Comparison of ENCODE assay signal across 21 cellular contexts in genomic region chr4:151395873-151396272, GRCh38. TPM values are rescaled to one million over a fixed set of nuclear protein-coding genes. Genes with fewer than 3 reads are reported as not detected.
DNase-seq lines count a peak whose midpoint lies in the region; ATAC-seq, FAIRE-seq and TF ChIP-seq lines count a peak whose summit lies in the region.
"Had no signal": no experiment of that assay in that cellular context is flagged by ENCODE, and none has a peak within 500 bp of the region (broad histone marks: within the 10 kb centered on the region; RNA-seq: fewer than 3 reads in every experiment).

No MANE protein-coding gene starts in this region.

- H4K20me1 ChIP-seq in HepG2 (ENCODE audit: insufficient read depth, low read length) (no peaks in the 10 kb centered on the region), K562 (replicated peaks; ENCODE audit: control insufficient read depth, insufficient read depth, low read length) (no peaks in the 10 kb centered on the region)
- H4K20me1 ChIP-seq: BLaER1 had no signal

- no peak for DNase-seq in HepG2 (ENCODE audit: low spot score)
- DNase-seq in right lobe of liver: no peak
- DNase-seq in Calu3: no peak
- no peak for DNase-seq in K562 (ENCODE audit: extremely low read depth in 1 of 4, low spot score in 3 of 4)
- DNase-seq in HEK293T (ENCODE audit: extremely low spot score): no peak
- DNase-seq: 8988T; BE2C; C1 segment of cervical spinal cord; CD4-positive, alpha-beta memory T cell; CD4-positive, CD25-positive, alpha-beta regulatory T cell; CD8-positive, alpha-beta memory T cell; COR-L47; DMS79 treated with DMSO at 0.1 percent for 48 hours; GF-D8 had no signal

- H3K36me3 ChIP-seq in HepG2 (replicated peaks in 1 of 2; ENCODE audit: control insufficient read depth in 1 of 2, insufficient read depth in 2 of 2, low read length in 2 of 2): no peaks in the 10 kb centered on the region
- H3K36me3 ChIP-seq in right lobe of liver: no peaks in the 10 kb centered on the region
- H3K36me3 ChIP-seq in K562 (ENCODE audit: control insufficient read depth, insufficient read depth, low read length): no peaks in the 10 kb centered on the region
- no peaks in the 10 kb centered on the region for H3K36me3 ChIP-seq in gastroesophageal sphincter
- H3K36me3 ChIP-seq: BE2C, BLaER1 had no signal

- H3K9me3 Mint-ChIP-seq in Calu3 (ENCODE audit: low read depth, unreplicated experiment): peaks cover 3% of the 10 kb centered on the region
- H3K9me3 Mint-ChIP-seq: CD8-positive, alpha-beta memory T cell had no signal

- intact Hi-C loops in HepG2 (cut with micrococcal nuclease; ENCODE audit: unreplicated experiment): no loop called here
- intact Hi-C loops in right lobe of liver (cut with DNase I): no loop called here
- intact Hi-C loops in Calu3 (cut with micrococcal nuclease; ENCODE audit: unreplicated experiment): no loop called here
- intact Hi-C loops in K562 (cut with micrococcal nuclease): no loop called here

- FAIRE-seq in HepG2 (lab: Jason Lieb, UNC): no peak
- no peak for FAIRE-seq in K562 (lab: Jason Lieb, UNC)
- FAIRE-seq: A204.1, D721Med, GM12891, GM19239 had no signal

- POLR2A ChIA-PET in HepG2 (lab: Yijun Ruan, JAX) (no interaction called here), K562 (lab: Yijun Ruan, JAX) (no interaction called here), HEK293T (lab: Yijun Ruan, JAX) (interaction anchor here (1.2 kb wide), 1 partner anchor 13 kb away, joined by 3 read pairs; the partner anchor contains the start of gene FHIP1A)

- H3K4me3 ChIP-seq in HepG2 (replicated peaks in 1 of 3; ENCODE audit: insufficient read depth in 1 of 3, low read depth in 2 of 3, low read length in 3 of 3) (no peak overlapping the region), right lobe of liver (no peak overlapping the region), K562 (no peak overlapping the region), gastroesophageal sphincter (no peak overlapping the region)
- H3K4me3 ChIP-seq: BLaER1 had no signal

- in situ Hi-C loops in HepG2 (cut with HindIII; ENCODE audit: extremely low pct_ligation_motif_present, low pct_unique_long_range_greater_than_20kb) (no loop called here), K562 (cut with MboI) (no loop called here)

- CTCF ChIA-PET in HepG2 (lab: Yijun Ruan, JAX; ENCODE audit: low intra/inter-chr PET ratio, low total read pairs): no interaction called here
- CTCF ChIA-PET in Calu3 (lab: Charles Lee): no interaction called here
- CTCF ChIA-PET in K562 (lab: Yijun Ruan, JAX; ENCODE audit: low intra/inter-chr PET ratio): no interaction called here
- CTCF ChIA-PET in HEK293T (lab: Yijun Ruan, JAX): interaction anchor here (0.6 kb wide), 1 partner anchor 19 kb away, joined by 5 read pairs; no protein-coding TSS in a partner anchor

- H3K27ac ChIP-seq in HepG2 (ENCODE audit: extremely low read length, insufficient read depth, low read length): no peak overlapping the region
- H3K27ac ChIP-seq in right lobe of liver: no peak overlapping the region
- no peak overlapping the region for H3K27ac ChIP-seq in K562 (ENCODE audit: extremely low read depth, low read depth, low read length)
- no peak overlapping the region for H3K27ac ChIP-seq in gastroesophageal sphincter
- H3K27ac ChIP-seq: BLaER1 had no signal

- peak overlapping the region; percentile 10 for H3K27ac Mint-ChIP-seq in Calu3 (ENCODE audit: unreplicated experiment)
- H3K27ac Mint-ChIP-seq: CD14-positive monocyte; CD4-positive, alpha-beta memory T cell; CD4-positive, CD25-positive, alpha-beta regulatory T cell; CD8-positive, alpha-beta memory T cell had no signal

- no peaks in the 10 kb centered on the region for H3K9me1 ChIP-seq in K562 (ENCODE audit: control insufficient read depth, insufficient read depth, low read length)

- H3K9ac ChIP-seq in HepG2 (ENCODE audit: insufficient read depth, low read depth, low read length) (no peak overlapping the region), K562 (ENCODE audit: insufficient read depth in 1 of 2, low read depth in 2 of 2, low read length in 2 of 2) (no peak overlapping the region)
- H3K9ac ChIP-seq: BLaER1 had no signal

- no peak for TF ChIP-seq CTCF in HepG2 (CRISPR knock-in tag; IDR thresholded peaks at IDR 0.05)
- TF ChIP-seq CTCF in right lobe of liver (IDR thresholded peaks at IDR 0.05): no peak
- no peak for TF ChIP-seq CTCF in Calu3 (IDR thresholded peaks at IDR 0.05; ENCODE audit: unreplicated experiment)
- no peak for TF ChIP-seq CTCF in K562 (IDR thresholded peaks at IDR 0.05 in 2 of 3, conservative IDR thresholded peaks at IDR 0.05 in 1 of 3; ENCODE audit: insufficient read depth in 2 of 3, low read depth in 1 of 3, low read length in 3 of 3)
- TF ChIP-seq CTCF in gastroesophageal sphincter (IDR thresholded peaks at IDR 0.05): no peak

- no peaks in the 10 kb centered on the region for H3K27me3 Mint-ChIP-seq in Calu3 (ENCODE audit: unreplicated experiment)

- no peak overlapping the region for H2AFZ ChIP-seq in HepG2 (ENCODE audit: low read length)
- H2AFZ ChIP-seq in K562 (ENCODE audit: low read depth, low read length): no peak overlapping the region

- no peaks in the 10 kb centered on the region for H3K9me3 ChIP-seq in HepG2 (ENCODE audit: low read length)
- no peaks in the 10 kb centered on the region for H3K9me3 ChIP-seq in right lobe of liver
- no peaks in the 10 kb centered on the region for H3K9me3 ChIP-seq in K562 (replicated peaks; ENCODE audit: control insufficient read depth, insufficient read depth, low read depth, low read length)
- H3K9me3 ChIP-seq in gastroesophageal sphincter: no peaks in the 10 kb centered on the region
- H3K9me3 ChIP-seq: BE2C, BLaER1 had no signal

- H3K4me2 ChIP-seq in HepG2 (ENCODE audit: low read depth, low read length) (no peak overlapping the region), K562 (ENCODE audit: insufficient read depth, low read length) (no peak overlapping the region)
- H3K4me2 ChIP-seq: BLaER1 had no signal

- no TSS peak for BruUV-seq in HepG2 (replicated peaks; lab: Mats Ljungman, UMichigan)
- BruUV-seq in Calu3 (replicated peaks; lab: Mats Ljungman, UMichigan): no TSS peak
- no TSS peak for BruUV-seq in K562 (replicated peaks; lab: Mats Ljungman, UMichigan)

- ATAC-seq in HepG2 (no peak), right lobe of liver (no peak), K562 (no peak), gastroesophageal sphincter (no peak)

- TF ChIP-seq EP300 in HepG2 (IDR thresholded peaks at IDR 0.05; ENCODE audit: low read depth in 2 of 2, low read length in 2 of 2) (no peak), HepG2 (CRISPR knock-in tag; IDR thresholded peaks at IDR 0.05; ENCODE audit: borderline replicate concordance) (no peak), K562 (IDR thresholded peaks at IDR 0.05; ENCODE audit: low read length) (no peak), gastroesophageal sphincter (IDR thresholded peaks at IDR 0.05) (no peak)

- no peaks in the 10 kb centered on the region for H3K36me3 Mint-ChIP-seq in Calu3 (ENCODE audit: insufficient read depth, unreplicated experiment)
- H3K36me3 Mint-ChIP-seq: CD14-positive monocyte; CD4-positive, alpha-beta memory T cell; CD4-positive, CD25-positive, alpha-beta regulatory T cell; CD8-positive, alpha-beta memory T cell had no signal

- no peaks in the 10 kb centered on the region; a peak in 1 of 5 replicates for H3K27me3 ChIP-seq in HepG2 (ENCODE audit: control insufficient read depth in 1 of 2, insufficient read depth in 2 of 2, low read length in 2 of 2)
- no peaks in the 10 kb centered on the region for H3K27me3 ChIP-seq in right lobe of liver
- no peaks in the 10 kb centered on the region for H3K27me3 ChIP-seq in K562 (ENCODE audit: control insufficient read depth in 2 of 2, insufficient read depth in 2 of 2, low read length in 2 of 2)
- no peaks in the 10 kb centered on the region for H3K27me3 ChIP-seq in gastroesophageal sphincter
- H3K27me3 ChIP-seq: BE2C, BLaER1 had no signal

- H3K4me1 Mint-ChIP-seq in Calu3 (ENCODE audit: low read depth, unreplicated experiment): no peaks in the 10 kb centered on the region
- H3K4me1 Mint-ChIP-seq: CD14-positive monocyte; CD4-positive, alpha-beta memory T cell; CD4-positive, CD25-positive, alpha-beta regulatory T cell; CD8-positive, alpha-beta memory T cell had no signal

- H3K4me3 Mint-ChIP-seq in Calu3 (ENCODE audit: low read depth, unreplicated experiment): no peak overlapping the region
- H3K4me3 Mint-ChIP-seq: CD14-positive monocyte; CD4-positive, alpha-beta memory T cell; CD4-positive, CD25-positive, alpha-beta regulatory T cell; CD8-positive, alpha-beta memory T cell had no signal

- H3K4me1 ChIP-seq in HepG2 (ENCODE audit: insufficient read depth, low read length) (no peaks in the 10 kb centered on the region), right lobe of liver (no peaks in the 10 kb centered on the region), K562 (replicated peaks in 1 of 2; ENCODE audit: control insufficient read depth in 2 of 2, insufficient read depth in 2 of 2, low read length in 2 of 2) (no peaks in the 10 kb centered on the region), gastroesophageal sphincter (no peaks in the 10 kb centered on the region)
- H3K4me1 ChIP-seq: BE2C, BLaER1 had no signal

- TF ChIP-seq POLR2A in HepG2 (IDR thresholded peaks at IDR 0.05; ENCODE audit: insufficient read depth in 1 of 2, low read depth in 2 of 2, low read length in 2 of 2) (no peak), right lobe of liver (IDR thresholded peaks at IDR 0.05) (no peak), K562 (conservative IDR thresholded peaks at IDR 0.05) (no peak), gastroesophageal sphincter (IDR thresholded peaks at IDR 0.05) (no peak)

- no peak for TF ChIP-seq RAD21 in HepG2 (CRISPR knock-in tag; IDR thresholded peaks at IDR 0.05)
- TF ChIP-seq RAD21 in K562 (CRISPR knock-in tag; conservative IDR thresholded peaks at IDR 0.05 in 1 of 2, IDR thresholded peaks at IDR 0.05 in 1 of 2): no peak

- H3K79me2 ChIP-seq in HepG2 (ENCODE audit: insufficient read depth, low read length) (no peaks in the 10 kb centered on the region), K562 (ENCODE audit: control insufficient read depth, insufficient read depth, low read length) (no peaks in the 10 kb centered on the region)

RNA-seq across cellular contexts. Expression of gene FHIP1A, which starts 13.1 kb away (rescaled TPM):
- total RNA-seq in HepG2 (2016; rRNA removed; fragmentation: Illumina TruSeq; extraction: Trizol) (2.9 and 6.2 TPM in 2 replicates), right lobe of liver (1 to 10 TPM in 5 of 6 experiments, under 1 TPM in 1; 0.74 to 5.7 (median 3.2) TPM), Calu3 (2022) (19.3 and 25.9 TPM in 2 replicates), K562 (2014; rRNA removed) (0.95 TPM in 1 of 2 replicates, not detected in the other), K562 (2014; rRNA removed; fragmentation: Illumina TruSeq; extraction: Trizol) (0.04 TPM in 1 of 2 replicates, not detected in the other), K562 (2015; rRNA removed; fragmentation: Illumina TruSeq; extraction: Trizol) (not detected in 2 replicates), K562 (2021) (0.04 TPM in 2 replicates), gastroesophageal sphincter (10 to 100 TPM in 1 of 4 donors, 1 to 10 TPM in 3; 3.3 to 19.5 (median 4.9) TPM)
- 5.3 and 6.2 TPM in 2 replicates for total RNA-seq in HepG2 (2016; cell fraction: cytosol; rRNA removed; fragmentation: Illumina TruSeq; extraction: Trizol; ENCODE audit: low read depth)
- total RNA-seq in HepG2 (2016; cell fraction: insoluble cytoplasmic fraction; rRNA removed; fragmentation: Illumina TruSeq; extraction: Trizol): 3.6 and 5.2 TPM in 2 replicates
- 3.6 and 4.4 TPM in 2 replicates for total RNA-seq in HepG2 (2016; cell fraction: membrane; rRNA removed; fragmentation: Illumina TruSeq; extraction: Trizol)
- 6.8 and 11.0 TPM in 2 replicates for total RNA-seq in HepG2 (2016; cell fraction: nucleus; rRNA removed; fragmentation: Illumina TruSeq; extraction: Trizol)
- polyA plus RNA-seq in HepG2 (2011; rRNA removed) (4.1 and 4.3 TPM in 2 replicates), K562 (2011; rRNA removed) (0.03 TPM in 2 replicates), K562 (2014; fragmentation: Illumina TruSeq; extraction: Trizol) (not detected in 2 replicates), K562 (2014; fragmentation: Nextera tagmentation; extraction: Ambion mirVana) (not detected), K562 (2014; rRNA removed) (0.01 TPM in 1 of 2 replicates, not detected in the other)
- 2.2 and 2.9 TPM in 2 replicates for polyA plus RNA-seq in HepG2 (2011; cell fraction: cytosol; rRNA removed)
- polyA plus RNA-seq in HepG2 (2011; cell fraction: nucleus; rRNA removed): 11.5 and 13.7 TPM in 2 replicates
- polyA plus RNA-seq in HepG2 (2012): 2.1 and 2.5 TPM in 2 replicates
- 0.06 and 0.24 TPM in 2 replicates for polyA plus RNA-seq in HepG2 (2016; cell fraction: cytosol; fragmentation: Illumina TruSeq; extraction: Trizol; ENCODE audit: low read depth)
- 1.1 and 2.0 TPM in 2 replicates for polyA plus RNA-seq in HepG2 (2016; cell fraction: insoluble cytoplasmic fraction; fragmentation: Illumina TruSeq; extraction: Trizol; ENCODE audit: low read depth)
- 0.23 and 0.41 TPM in 2 replicates for polyA plus RNA-seq in HepG2 (2016; cell fraction: membrane; fragmentation: Illumina TruSeq; extraction: Trizol; ENCODE audit: low read depth)
- polyA plus RNA-seq in HepG2 (2016; cell fraction: nucleus; fragmentation: Illumina TruSeq; extraction: Trizol; ENCODE audit: insufficient read depth, low read depth): 1.8 and 2.0 TPM in 2 replicates
- 19.9 and 26.0 TPM in 2 replicates for polyA minus RNA-seq in HepG2 (2011; rRNA and poly(A)+ RNA removed; ENCODE audit: low replicate concordance)
- 7.2 and 9.9 TPM in 2 replicates for polyA minus RNA-seq in HepG2 (2011; cell fraction: cytosol; rRNA and poly(A)+ RNA removed)
- polyA minus RNA-seq in HepG2 (2011; cell fraction: nucleus; rRNA and poly(A)+ RNA removed): 42.9 and 59.2 TPM in 2 replicates
- 0.76 and 0.79 TPM in 2 replicates for total RNA-seq in K562 (2011; cell fraction: chromatin; rRNA removed; ENCODE audit: low replicate concordance)
- total RNA-seq in K562 (2011; cell fraction: nucleolus; rRNA removed): 0.13 and 0.33 TPM in 2 replicates
- 0.15 TPM in 2 replicates for total RNA-seq in K562 (2011; cell fraction: nucleoplasm; rRNA removed)
- 0.01 TPM in 1 of 2 replicates, not detected in the other for polyA plus RNA-seq in K562 (2011; cell fraction: cytosol; rRNA removed)
- 0.10 and 0.20 TPM in 2 replicates for polyA plus RNA-seq in K562 (2011; cell fraction: nucleus; rRNA removed)
- 0.08 TPM in 1 of 2 replicates, not detected in the other for polyA plus RNA-seq in K562 (2012)
- 0.06 TPM in 1 of 2 replicates, not detected in the other for polyA minus RNA-seq in K562 (2011; rRNA and poly(A)+ RNA removed)
- polyA minus RNA-seq in K562 (2011; cell fraction: cytosol; rRNA and poly(A)+ RNA removed): not detected in 2 replicates
- polyA minus RNA-seq in K562 (2011; cell fraction: nucleus; rRNA and poly(A)+ RNA removed): 0.81 and 1.6 TPM in 2 replicates
- polyA plus RNA-seq: CD14-positive monocyte; CD8-positive, alpha-beta memory T cell had no signal

Comparison
In these comparisons a context has a peak if more than half of its experiments do, and no peak if none do; other contexts are left out.
1. Of the 241 proteins assayed by ChIP-seq in both HepG2 and K562: peak only in HepG2: none; only in K562: MAFG and NFE2; in both: none; in neither: 238; mixed calls (peak in some experiments, not most) for 1.